In genomic region chr22:30054764-30055069, GRCh38 we compare ENCODE assay signal across 1 cellular context.
TF ChIP-seq lines count a peak whose summit lies in the region.

No MANE protein-coding gene starts in this region.

TF ChIP-seq in SK-N-SH treated with all-trans-retinoic acid at 6 μM for 48 hours, 23 proteins besides CTCF, POLR2A, EP300 and RAD21 (continued from another document):
- TF ChIP-seq POU6F1 (CRISPR knock-in tag; IDR thresholded peaks at IDR 0.05; ENCODE audit: borderline replicate concordance, low read depth) (no peak), ARNTL (CRISPR knock-in tag; IDR thresholded peaks at IDR 0.05; ENCODE audit: borderline replicate concordance, low read depth) (no peak), OSR1 (CRISPR knock-in tag; IDR thresholded peaks at IDR 0.05) (no peak), CSRNP3 (CRISPR knock-in tag; IDR thresholded peaks at IDR 0.05) (no peak)
